In genomic region chr13:110714798-110715394, GRCh38 we compare ENCODE assay signal across 8 cellular contexts. TPM values are rescaled to one million over a fixed set of nuclear protein-coding genes. Genes with fewer than 3 reads are reported as not detected.
DNase-seq lines count a peak whose midpoint lies in the region; ATAC-seq and TF ChIP-seq lines count a peak whose summit lies in the region.

No MANE protein-coding gene starts in this region.

- no peaks in the 10 kb centered on the region for H3K9me3 Mint-ChIP-seq in activated CD8-positive, alpha-beta memory T cell treated with anti-CD3 and anti-CD28 coated beads, Interleukin-2, amount 10 ng/mL, durations not matched to agents 7 days and 5 days (ENCODE audit: low read depth)

- H3K9ac ChIP-seq in OCI-LY3 (ENCODE audit: low read length) (peak overlapping the region; percentile 100), adipocyte (ENCODE audit: low read length) (peak overlapping the region; percentile 98)

- no peak overlapping the region for H2AFZ ChIP-seq in OCI-LY3 (ENCODE audit: low read depth, low read length)

- H3K4me2 ChIP-seq in OCI-LY3 (ENCODE audit: low read length), result peak overlapping the region; percentile 70

- peak overlapping the region; percentile 95 for H3K4me3 Mint-ChIP-seq in activated CD8-positive, alpha-beta memory T cell treated with anti-CD3 and anti-CD28 coated beads, Interleukin-2, amount 10 ng/mL, durations not matched to agents 7 days and 5 days

- TF ChIP-seq CTCF in OCI-LY3 (IDR thresholded peaks at IDR 0.05; ENCODE audit: low read depth, low read length) (0 out of 2 replicates have a peak, but pooled peaks have one; percentile 6), retinal pigment epithelial cell (conservative IDR thresholded peaks at IDR 0.05; ENCODE audit: low read depth, low read length) (no peak)

- H3K36me3 ChIP-seq in OCI-LY3 (replicated peaks; ENCODE audit: low read depth, low read length), result peaks cover 9% of the 10 kb centered on the region
- peaks cover 7% of the 10 kb centered on the region for H3K36me3 ChIP-seq in adipocyte (ENCODE audit: control insufficient read depth, insufficient read depth, low read length, severe bottlenecking)

- intact Hi-C loops in left ventricle myocardium superior (cut with micrococcal nuclease), result no loop called here

- peaks cover 39% of the 10 kb centered on the region for H4K20me1 ChIP-seq in OCI-LY3 (ENCODE audit: insufficient read depth, low read length)

- peak overlapping the region; percentile 97 for H3K27ac ChIP-seq in OCI-LY3 (ENCODE audit: low read length)

- H3K9me3 ChIP-seq in OCI-LY3 (ENCODE audit: insufficient read depth, low read length) (no peaks in the 10 kb centered on the region), adipocyte (ENCODE audit: control insufficient read depth, low read length) (no peaks in the 10 kb centered on the region)

- H3K27me3 ChIP-seq in OCI-LY3 (ENCODE audit: low read depth, low read length) (no peaks in the 10 kb centered on the region), adipocyte (replicated peaks; ENCODE audit: control insufficient read depth, insufficient read depth, low read length) (no peaks in the 10 kb centered on the region)

- CTCF ChIA-PET in activated CD8-positive, alpha-beta memory T cell treated with anti-CD3 and anti-CD28 coated beads, Interleukin-2, amount 10 ng/mL, durations not matched to agents 7 days and 5 days (lab: Charles Lee), result interaction anchor here (0.6 kb wide), 2 partner anchors 108 to 270 kb away, joined by 3 read pairs; no protein-coding TSS in a partner anchor

- H3K27me3 Mint-ChIP-seq in activated CD8-positive, alpha-beta memory T cell treated with anti-CD3 and anti-CD28 coated beads, Interleukin-2, amount 10 ng/mL, durations not matched to agents 7 days and 5 days, result no peaks in the 10 kb centered on the region

- H3K79me2 ChIP-seq in OCI-LY3 (ENCODE audit: low read length), result peaks cover 59% of the 10 kb centered on the region

- H3K4me1 Mint-ChIP-seq in activated CD8-positive, alpha-beta memory T cell treated with anti-CD3 and anti-CD28 coated beads, Interleukin-2, amount 10 ng/mL, durations not matched to agents 7 days and 5 days, result peaks cover 33% of the 10 kb centered on the region

- H3K4me1 ChIP-seq in OCI-LY3 (ENCODE audit: low read length), result peaks cover 11% of the 10 kb centered on the region
- peaks cover 31% of the 10 kb centered on the region for H3K4me1 ChIP-seq in adipocyte (ENCODE audit: control insufficient read depth, insufficient read depth, low read length)

- peak; percentile 3 for ATAC-seq in activated CD8-positive, alpha-beta memory T cell treated with anti-CD3 and anti-CD28 coated beads, Interleukin-2, amount 10 ng/mL, durations not matched to agents 7 days and 5 days
- ATAC-seq in left ventricle myocardium superior (peak; percentile 13), HG03039 (IDR thresholded peaks at IDR 0.05; ENCODE audit: unreplicated experiment) (no peak)

- DNase-seq in activated CD8-positive, alpha-beta memory T cell treated with anti-CD3 and anti-CD28 coated beads, Interleukin-2, amount 10 ng/mL, durations not matched to agents 7 days and 5 days, result no peak
- DNase-seq in activated CD8-positive, alpha-beta memory T cell treated with anti-CD3 and anti-CD28 coated beads for 24 hours, result no peak
- DNase-seq in adipocyte (ENCODE audit: low read depth) (peak; percentile 68), left ventricle myocardium superior (peak; percentile 80), retinal pigment epithelial cell (ENCODE audit: low read depth) (no peak), A172 (ENCODE audit: low spot score) (no peak)

- H3K27ac Mint-ChIP-seq in activated CD8-positive, alpha-beta memory T cell treated with anti-CD3 and anti-CD28 coated beads, Interleukin-2, amount 10 ng/mL, durations not matched to agents 7 days and 5 days, result peak overlapping the region; percentile 96

- H3K36me3 Mint-ChIP-seq in activated CD8-positive, alpha-beta memory T cell treated with anti-CD3 and anti-CD28 coated beads, Interleukin-2, amount 10 ng/mL, durations not matched to agents 7 days and 5 days, result peaks cover 12% of the 10 kb centered on the region

- H3K4me3 ChIP-seq in OCI-LY3 (ENCODE audit: low read length) (peak overlapping the region; percentile 94), adipocyte (ENCODE audit: low read length) (peak overlapping the region; percentile 94), retinal pigment epithelial cell (ENCODE audit: low read length) (peak overlapping the region; percentile 92)

RNA-seq across cellular contexts. Expression of gene ING1, which starts 1.4 kb away (rescaled TPM):
- total RNA-seq in activated CD8-positive, alpha-beta memory T cell treated with anti-CD3 and anti-CD28 coated beads, Interleukin-2, amount 10 ng/mL, durations not matched to agents 7 days and 5 days, result 10 to 100 TPM; 15.3 to 21.6 TPM
- 7.7 TPM for total RNA-seq in left ventricle myocardium superior
- total RNA-seq in A172 (2014; rRNA removed; shearing (Covaris generic)), result 14.4 and 20.6 TPM in 2 replicates

RNA-seq across cellular contexts. Expression of gene CARS2, which starts 9.0 kb away (rescaled TPM):
- total RNA-seq in activated CD8-positive, alpha-beta memory T cell treated with anti-CD3 and anti-CD28 coated beads, Interleukin-2, amount 10 ng/mL, durations not matched to agents 7 days and 5 days, result 10 to 100 TPM; 72.0 to 75.9 TPM
- total RNA-seq in left ventricle myocardium superior, result 54.5 TPM
- 71.8 and 73.1 TPM in 2 replicates for total RNA-seq in A172 (2014; rRNA removed; shearing (Covaris generic))

Comparison
In these comparisons a context has a peak if more than half of its experiments do, and no peak if none do; other contexts are left out.
1. DNase-seq: peak in adipocyte (single experiment) and left ventricle myocardium superior (single experiment); none in activated CD8-positive, alpha-beta memory T cell treated with anti-CD3 and anti-CD28 coated beads, Interleukin-2, amount 10 ng/mL, durations not matched to agents 7 days and 5 days (single experiment), activated CD8-positive, alpha-beta memory T cell treated with anti-CD3 and anti-CD28 coated beads for 24 hours (single experiment), retinal pigment epithelial cell (single experiment) and A172 (single experiment).
2. Peak in every context shown above with its lines, with median percentiles within 50 percentile points of each other: H3K4me3 ChIP-seq.